In the genomic region with DNA sequence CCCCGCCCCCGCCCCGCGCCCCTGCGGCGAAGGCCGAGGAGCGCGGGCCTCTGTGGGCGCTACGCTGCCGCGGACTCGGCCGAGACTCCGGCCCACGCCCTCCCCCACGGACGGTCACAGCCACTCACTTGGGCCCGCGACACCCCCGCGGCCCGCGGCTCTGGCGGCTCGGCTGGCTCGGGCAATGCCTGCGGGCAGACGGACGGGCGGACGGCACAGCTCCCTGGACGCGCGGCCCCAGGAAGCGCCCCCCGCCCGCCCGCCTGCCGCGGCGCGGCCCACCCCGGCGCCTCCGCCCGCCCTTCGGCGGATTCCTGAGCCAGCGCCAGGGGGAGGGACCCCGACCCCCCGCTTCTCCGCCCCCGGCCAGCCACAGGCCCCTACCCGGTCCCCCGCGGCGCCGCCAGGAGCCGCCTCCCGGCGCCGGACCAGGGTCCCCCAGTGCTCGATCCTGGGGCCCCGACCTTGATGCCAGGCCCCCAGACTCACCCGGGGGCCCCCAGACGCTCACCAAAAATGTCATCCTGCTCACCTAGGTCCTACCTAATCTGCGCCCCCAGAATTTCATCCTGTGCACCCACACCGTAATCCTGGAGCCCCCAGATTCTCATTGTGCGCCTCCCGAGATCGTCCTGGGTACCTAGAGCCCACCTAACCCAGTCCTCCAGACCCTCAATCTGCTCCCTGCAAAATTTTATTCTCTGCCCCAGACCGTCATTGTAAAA, we compare ENCODE assay signal across 8 cellular contexts. TPM values are rescaled to one million over a fixed set of nuclear protein-coding genes. Genes with fewer than 3 reads are reported as not detected.
A peak's percentile ranks its signal among the peaks of the same experiment; 100 is the strongest.
DNase-seq lines count a peak whose midpoint lies in the region; ATAC-seq, FAIRE-seq and TF ChIP-seq lines count a peak whose summit lies in the region.

A gene (minus strand): TSS at position 246 of the 725 bp plus-strand sequence. CDS start 446 bp downstream, outside the sequence.

- H3K27ac ChIP-seq in 22Rv1, result 0 out of 2 replicates have a peak within 1 kb of the TSS, but pooled peaks have one; percentile 34
- H3K27ac ChIP-seq in HUES64 (ENCODE audit: low read depth, low read length), result no peak within 1 kb of the TSS
- H3K27ac ChIP-seq in left lung, result peak within 1 kb of the TSS; percentile 80 to 84
- H3K27ac ChIP-seq in temporal lobe (ENCODE audit: low read depth, low read length), result peak within 1 kb of the TSS; percentile 69

- H3K36me3 ChIP-seq in HUES64 (ENCODE audit: insufficient read depth, low read length) (no peaks in the 10 kb centered on the region), bronchial epithelial cell (ENCODE audit: control insufficient read depth, insufficient read depth, low read length) (no peaks in the 10 kb centered on the region), left lung (peaks cover 0 to 9% of the 10 kb centered on the region in 2 donors)

- intact Hi-C loops in left lung (cut with DNase I), result no loop called here

- FAIRE-seq in bronchial epithelial cell (lab: Jason Lieb, UNC), result no peak

- peak; percentile 41 for ATAC-seq in left lung

- no peak for DNase-seq in bronchial epithelial cell (ENCODE audit: low read depth)
- DNase-seq in left lung, result peak in 1 of 2 donors; percentile 91
- no peak for DNase-seq in NCI-H2029 treated with DMSO at 0.1 percent for 48 hours (lab: John Stamatoyannopoulos, UW)
- DNase-seq in NCI-H2171 (lab: John Stamatoyannopoulos, UW), result no peak
- no peak for DNase-seq in globus pallidus (ENCODE audit: low spot score)

- H3K4me1 ChIP-seq in HUES64 (ENCODE audit: insufficient read depth, low read length), result no peaks in the 10 kb centered on the region; the same call in 1 of the 2 replicates
- peaks cover 0 to 49% of the 10 kb centered on the region in 2 donors for H3K4me1 ChIP-seq in left lung

- H3K9me3 ChIP-seq in HUES64 (ENCODE audit: insufficient read depth, low read depth, low read length) (no peaks in the 10 kb centered on the region), left lung (no peaks in the 10 kb centered on the region)

- H3K27me3 ChIP-seq in HUES64 (ENCODE audit: insufficient read depth, low read length) (peaks cover 15% of the 10 kb centered on the region), bronchial epithelial cell (ENCODE audit: control insufficient read depth, insufficient read depth, low read length) (no peaks in the 10 kb centered on the region), left lung (no peaks in the 10 kb centered on the region)

- peak within 1 kb of the TSS; percentile 61 for H3K9ac ChIP-seq in HUES64 (ENCODE audit: low read depth, low read length)

- 1% methylated on average over 74 of the region's 74 CpGs for WGBS in HUES64

- H3K4me3 ChIP-seq in HUES64 (ENCODE audit: low read length) (peak within 1 kb of the TSS; percentile 80), bronchial epithelial cell (ENCODE audit: low read depth, low read length) (peak within 1 kb of the TSS; percentile 65), left lung (peak within 1 kb of the TSS; percentile 45 to 58)

- TF ChIP-seq CTCF in 22Rv1 (IDR thresholded peaks at IDR 0.05) (no peak), bronchial epithelial cell (IDR thresholded peaks at IDR 0.05; ENCODE audit: insufficient read depth, low read length, severe bottlenecking) (no peak), left lung (IDR thresholded peaks at IDR 0.05) (no peak)

RNA-seq across cellular contexts. Expression of the gene that starts here (rescaled TPM):
- polyA plus RNA-seq in HUES64 (2013, experiment 1 of 2), result 12.4 TPM
- 15.3 TPM for polyA plus RNA-seq in HUES64 (2013, experiment 2 of 2)
- total RNA-seq in bronchial epithelial cell (2.9 and 5.6 TPM in 2 replicates), left lung (100 to 1,000 TPM in 1 of 2 donors, 10 to 100 TPM in 1; 67.6 to 113 TPM), temporal lobe (8.4 TPM)
